Comparison of ENCODE assay signal across 8 cellular contexts in the genomic region with DNA sequence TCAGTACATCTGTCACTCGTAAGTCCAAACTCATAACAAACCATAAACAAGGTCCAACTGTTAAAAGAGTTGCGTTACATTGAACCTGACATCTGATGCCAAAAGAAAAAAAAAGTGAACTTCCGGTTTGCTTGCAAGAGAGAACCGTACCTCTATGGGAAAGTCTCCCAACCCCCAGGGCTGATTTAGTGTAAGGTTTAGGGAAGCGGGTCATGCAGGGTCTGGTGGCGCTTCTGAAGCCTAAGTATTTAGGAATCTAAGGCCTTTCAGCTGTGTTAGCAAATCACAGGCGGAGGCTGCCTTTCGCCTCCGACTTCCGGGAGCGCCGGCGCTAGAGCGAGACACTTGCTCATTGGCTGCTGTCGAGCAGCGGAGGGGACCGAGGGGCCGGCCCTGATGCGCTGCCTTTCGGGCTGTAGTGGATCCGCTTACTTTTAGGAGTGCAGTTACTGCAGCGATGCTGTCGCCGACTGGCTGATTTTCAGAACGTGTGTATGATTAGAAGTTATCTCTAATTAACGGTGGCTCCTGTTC. TPM values are rescaled to one million over a fixed set of nuclear protein-coding genes. Genes with fewer than 3 reads are reported as not detected.
A peak's percentile ranks its signal among the peaks of the same experiment; 100 is the strongest.
DNase-seq lines count a peak whose midpoint lies in the region; ATAC-seq, FAIRE-seq and TF ChIP-seq lines count a peak whose summit lies in the region.

No MANE protein-coding gene starts in this region.

- H3K27me3 ChIP-seq in SU-DHL-6 (ENCODE audit: low read length) (no peaks in the 10 kb centered on the region), cardiac muscle cell (peaks cover 10% of the 10 kb centered on the region), pancreas (no peaks in the 10 kb centered on the region), thyroid gland (no peaks in the 10 kb centered on the region)

- H3K4me3 ChIP-seq in GM12865 (ENCODE audit: low read depth, low read length) (peak overlapping the region; percentile 70), SU-DHL-6 (ENCODE audit: insufficient read depth, low read length, poor library complexity, severe bottlenecking) (peak overlapping the region; percentile 50), cardiac muscle cell (peak overlapping the region; percentile 30), pancreas (peak overlapping the region; percentile 11 to 40 (median 34)), thyroid gland (replicated peaks in 1 of 3) (peak overlapping the region; percentile 16 to 33 (median 19))

- no peak for TF ChIP-seq CTCF in GM12865 (IDR thresholded peaks at IDR 0.05; ENCODE audit: insufficient read depth, low read depth, low read length, missing control alignments)
- TF ChIP-seq CTCF in SU-DHL-6 (IDR thresholded peaks at IDR 0.05; ENCODE audit: insufficient read depth, low read length, poor library complexity, severe bottlenecking): no peak
- no peak for TF ChIP-seq CTCF in cardiac muscle cell (IDR thresholded peaks at IDR 0.05; ENCODE audit: low read depth, low read length)
- TF ChIP-seq CTCF in pancreas (IDR thresholded peaks at IDR 0.05): no peak
- TF ChIP-seq CTCF in thyroid gland (IDR thresholded peaks at IDR 0.05): no peak

- peak overlapping the region; percentile 99 for H2AFZ ChIP-seq in SU-DHL-6 (ENCODE audit: low read depth, low read length, severe bottlenecking)

- peak overlapping the region; percentile 93 for H3K4me2 ChIP-seq in SU-DHL-6 (ENCODE audit: low read depth, low read length, poor library complexity, severe bottlenecking)

- peak overlapping the region; percentile 45 for H3K9ac ChIP-seq in SU-DHL-6 (ENCODE audit: low read length)

- no peaks in the 10 kb centered on the region for H3K9me2 ChIP-seq in SU-DHL-6 (replicated peaks; ENCODE audit: insufficient read depth, low read length)

- DNase-seq in GM12865 (ENCODE audit: low read depth) (peak; percentile 80), NCI-H1105 treated with DMSO at 0.1 percent for 48 hours (lab: John Stamatoyannopoulos, UW) (peak; percentile 82), cardiac muscle cell (ENCODE audit: low read depth in 1 of 2, low spot score in 1 of 2) (peak; percentile 91 to 93), pancreas (peak; percentile 70 to 89 (median 76)), thyroid gland (peak; percentile 87 to 89)
- peak; percentile 62 for DNase-seq in activated naive CD8-positive, alpha-beta T cell treated with anti-CD3 and anti-CD28 coated beads, Interleukin-2, amount 50 U/mL, for 16 hours (ENCODE audit: low read depth, low spot score)

- WGBS in pancreas, 2 donors: 0 to 1% methylated on average over 26 of the region's 26 CpGs
- 1% methylated on average over 26 of the region's 26 CpGs for WGBS in thyroid gland, 2 donors

- H3K9me3 ChIP-seq in SU-DHL-6 (ENCODE audit: insufficient read depth, low read length) (no peaks in the 10 kb centered on the region), cardiac muscle cell (ENCODE audit: low read depth) (no peaks in the 10 kb centered on the region), pancreas (no peaks in the 10 kb centered on the region), thyroid gland (no peaks in the 10 kb centered on the region)

- H3F3A ChIP-seq in SU-DHL-6 (ENCODE audit: insufficient read depth): peaks cover 11% of the 10 kb centered on the region; the same call in 1 of the 2 replicates

- H3K36me3 ChIP-seq in SU-DHL-6 (ENCODE audit: low read length) (no peaks in the 10 kb centered on the region), cardiac muscle cell (no peaks in the 10 kb centered on the region), pancreas (no peaks in the 10 kb centered on the region), thyroid gland (no peaks in the 10 kb centered on the region)

- no peaks in the 10 kb centered on the region for H3K79me2 ChIP-seq in SU-DHL-6 (ENCODE audit: insufficient read depth, low read length)

- intact Hi-C loops in pancreas (cut with DNase I): no loop called here
- intact Hi-C loops in thyroid gland (cut with DNase I): no loop called here

- ATAC-seq in HG02678 (IDR thresholded peaks at IDR 0.05; ENCODE audit: unreplicated experiment) (peak; percentile 100), pancreas (peak; percentile 99 to 100 (median 100))

- no peaks in the 10 kb centered on the region for H4K20me1 ChIP-seq in SU-DHL-6 (ENCODE audit: low read depth, low read length)

- peak in 1 of 2 donors; percentile 63 for TF ChIP-seq POLR2A in thyroid gland (IDR thresholded peaks at IDR 0.05)

- H3K4me1 ChIP-seq in cardiac muscle cell (ENCODE audit: low read depth): peaks cover 2% of the 10 kb centered on the region
- H3K4me1 ChIP-seq in pancreas: peaks cover 0 to 5% (median 0%) of the 10 kb centered on the region in 3 donors
- no peaks in the 10 kb centered on the region for H3K4me1 ChIP-seq in thyroid gland

- FAIRE-seq in pancreas (lab: Jason Lieb, UNC): peak; percentile 89

- H3K27ac ChIP-seq in SU-DHL-6 (ENCODE audit: low read depth, low read length): peak overlapping the region; percentile 38
- peak overlapping the region; percentile 83 for H3K27ac ChIP-seq in cardiac muscle cell
- peak overlapping the region; percentile 55 to 76 (median 63) for H3K27ac ChIP-seq in pancreas
- peak overlapping the region; percentile 77 to 80 (median 79) for H3K27ac ChIP-seq in thyroid gland

RNA-seq across cellular contexts. Expression of a gene that starts 12.0 kb away (rescaled TPM):
- total RNA-seq in cardiac muscle cell (25.8 and 40.6 TPM in 2 replicates), pancreas (10 to 100 TPM in 1 of 6 donors, 1 to 10 TPM in 5; 4.1 to 15.2 (median 7.4) TPM), thyroid gland (10 to 100 TPM; 28.8 to 56.3 (median 45.8) TPM)
- polyA plus RNA-seq in cardiac muscle cell (47.6 and 67.7 TPM in 2 replicates), pancreas (10 to 100 TPM in 1 of 2 donors, 1 to 10 TPM in 1; 8.7 to 15.5 TPM)

RNA-seq across cellular contexts. Expression of a gene that starts 55.9 kb away (rescaled TPM):
- total RNA-seq in cardiac muscle cell (35.4 and 57.2 TPM in 2 replicates), pancreas (10 to 100 TPM; 15.4 to 30.4 (median 21.6) TPM), thyroid gland (10 to 100 TPM; 52.5 to 69.7 (median 61.7) TPM)
- polyA plus RNA-seq in cardiac muscle cell (60.3 and 69.2 TPM in 2 replicates), pancreas (10 to 100 TPM in 1 of 2 donors, 1 to 10 TPM in 1; 7.8 to 18.4 TPM)

Comparison
In these comparisons a context has a peak if more than half of its experiments do, and no peak if none do; other contexts are left out.
1. Peak in every context shown above with its lines: DNase-seq, ATAC-seq, H3K4me3 ChIP-seq and H3K27ac ChIP-seq.
2. H3K4me3 ChIP-seq: peak in every context shown above with its lines; median percentile 70 in GM12865; 50 in SU-DHL-6; 34 in pancreas; 30 in cardiac muscle cell; 19 in thyroid gland.